Comparison of ENCODE assay signal across 14 cellular contexts in genomic region chr4:88533937-88534750, GRCh38. TPM values are rescaled to one million over a fixed set of nuclear protein-coding genes. Genes with fewer than 3 reads are reported as not detected.
DNase-seq lines count a peak whose midpoint lies in the region; ATAC-seq and TF ChIP-seq lines count a peak whose summit lies in the region.
"Had no signal": no experiment of that assay in that cellular context is flagged by ENCODE, and none has a peak within 500 bp of the region (broad histone marks: within the 10 kb centered on the region; RNA-seq: fewer than 3 reads in every experiment).

No MANE protein-coding gene starts in this region.

- no peak for TF ChIP-seq CTCF in foreskin keratinocyte (conservative IDR thresholded peaks at IDR 0.05)

- no peaks in the 10 kb centered on the region for H3K27me3 ChIP-seq in foreskin keratinocyte
- H3K27me3 ChIP-seq: left lung had no signal

- peak overlapping the region; percentile 86 for H3K27ac Mint-ChIP-seq in activated T-helper 17 cell treated with anti-CD3 and anti-CD28 coated beads, Interleukin-2, amount 50 U/mL, for 72 hours

- H3K27me3 Mint-ChIP-seq in activated T-helper 17 cell treated with anti-CD3 and anti-CD28 coated beads, Interleukin-2, amount 50 U/mL, for 72 hours: peaks cover 4% of the 10 kb centered on the region

- H3K9me3 Mint-ChIP-seq in activated T-helper 17 cell treated with anti-CD3 and anti-CD28 coated beads, Interleukin-2, amount 50 U/mL, for 72 hours: no peaks in the 10 kb centered on the region

- peak; percentile 20 for ATAC-seq in activated T-helper 17 cell treated with anti-CD3 and anti-CD28 coated beads, Interleukin-2, amount 50 U/mL, for 72 hours (replicated peaks)
- peak; percentile 84 for ATAC-seq in foreskin keratinocyte
- ATAC-seq in GM18511 (IDR thresholded peaks at IDR 0.05; ENCODE audit: unreplicated experiment): no peak
- ATAC-seq in HG03520 (IDR thresholded peaks at IDR 0.05; ENCODE audit: unreplicated experiment): no peak
- ATAC-seq: left lung, Right ventricle myocardium inferior had no signal

- peak overlapping the region; percentile 86 for H3K27ac ChIP-seq in foreskin keratinocyte
- H3K27ac ChIP-seq: left lung, parathyroid adenoma had no signal

- H3K36me3 Mint-ChIP-seq in activated T-helper 17 cell treated with anti-CD3 and anti-CD28 coated beads, Interleukin-2, amount 50 U/mL, for 72 hours (ENCODE audit: low read depth): no peaks in the 10 kb centered on the region

- H3K4me3 Mint-ChIP-seq in activated T-helper 17 cell treated with anti-CD3 and anti-CD28 coated beads, Interleukin-2, amount 50 U/mL, for 72 hours: peak overlapping the region; percentile 42

- peak; percentile 77 for DNase-seq in A172 (ENCODE audit: low spot score)
- peak; percentile 50 for DNase-seq in HPDE6-E6E7 (ENCODE audit: extremely low spot score)
- peak; percentile 87 to 93 for DNase-seq in foreskin keratinocyte
- no peak for DNase-seq in T-helper 9 cell
- DNase-seq in SW480 (ENCODE audit: low spot score): no peak
- DNase-seq: ACHN; activated naive CD4-positive, alpha-beta T cell treated with anti-CD3 and anti-CD28 coated beads, Interleukin-2, amount 50 U/mL, for 16 hours; left lung; NCI-H2107 had no signal

- H3K4me1 Mint-ChIP-seq in activated T-helper 17 cell treated with anti-CD3 and anti-CD28 coated beads, Interleukin-2, amount 50 U/mL, for 72 hours: peaks cover 16% of the 10 kb centered on the region

- peaks cover 30% of the 10 kb centered on the region for H3K4me1 ChIP-seq in foreskin keratinocyte
- H3K4me1 ChIP-seq: parathyroid adenoma had no signal

RNA-seq across cellular contexts. Expression of gene PYURF, which starts 10.6 kb away (rescaled TPM):
- 177 and 233 TPM in 2 replicates for total RNA-seq in A172 (2014; rRNA removed; shearing (Covaris generic))
- 10 to 100 TPM; 28.6 to 54.5 TPM for total RNA-seq in activated T-helper 17 cell treated with anti-CD3 and anti-CD28 coated beads, Interleukin-2, amount 50 U/mL, for 72 hours
- 71.9 and 78.9 TPM in 2 replicates for total RNA-seq in foreskin keratinocyte
- polyA plus RNA-seq in foreskin keratinocyte: 78.1 and 91.4 TPM in 2 replicates

RNA-seq across cellular contexts. Expression of gene HERC3, which starts 58.1 kb away (rescaled TPM):
- total RNA-seq in A172 (2014; rRNA removed; shearing (Covaris generic)): 2.8 and 3.7 TPM in 2 replicates
- 100 to 1,000 TPM in 1 of 2 donors, 10 to 100 TPM in 1; 31.6 to 159 TPM for total RNA-seq in activated T-helper 17 cell treated with anti-CD3 and anti-CD28 coated beads, Interleukin-2, amount 50 U/mL, for 72 hours
- total RNA-seq in foreskin keratinocyte: 29.7 and 38.8 TPM in 2 replicates
- 7.3 and 8.2 TPM in 2 replicates for polyA plus RNA-seq in foreskin keratinocyte

Comparison
In these comparisons a context has a peak if more than half of its experiments do, and no peak if none do; other contexts are left out.
1. DNase-seq: peak in A172 (single experiment), HPDE6-E6E7 (single experiment) and foreskin keratinocyte (2 of 2); none in T-helper 9 cell (single experiment) and SW480 (single experiment).
2. ATAC-seq: peak in activated T-helper 17 cell treated with anti-CD3 and anti-CD28 coated beads, Interleukin-2, amount 50 U/mL, for 72 hours (single experiment) and foreskin keratinocyte (single experiment); none in GM18511 (single experiment) and HG03520 (single experiment).